Comparison of ENCODE assay signal across 11 cellular contexts in genomic region chr7:105309235-105310156, GRCh38.
DNase-seq lines count a peak whose midpoint lies in the region; ATAC-seq and TF ChIP-seq lines count a peak whose summit lies in the region.
"Had no signal": no experiment of that assay in that cellular context is flagged by ENCODE, and none has a peak within 500 bp of the region (broad histone marks: within the 10 kb centered on the region; RNA-seq: fewer than 3 reads in every experiment).

No MANE protein-coding gene starts in this region.

- intact Hi-C loops in posterior cingulate gyrus (cut with DNase I): no loop called here
- intact Hi-C loops in OCI-LY7 (cut with micrococcal nuclease; ENCODE audit: unreplicated experiment): no loop called here

- no peak overlapping the region for H2AFZ ChIP-seq in OCI-LY7 (ENCODE audit: low read length)

- no peaks in the 10 kb centered on the region for H3K9me3 Mint-ChIP-seq in CD4-positive, CD25-positive, alpha-beta regulatory T cell
- H3K9me3 Mint-ChIP-seq in effector memory CD8-positive, alpha-beta T cell: no peaks in the 10 kb centered on the region

- no peaks in the 10 kb centered on the region for H3K27me3 Mint-ChIP-seq in CD4-positive, CD25-positive, alpha-beta regulatory T cell
- H3K27me3 Mint-ChIP-seq in effector memory CD8-positive, alpha-beta T cell: no peaks in the 10 kb centered on the region

- no peak overlapping the region for H3K27ac ChIP-seq in CD4-positive, CD25-positive, alpha-beta regulatory T cell (ENCODE audit: insufficient read depth, low read length, poor library complexity, severe bottlenecking)
- peak overlapping the region; percentile 95 for H3K27ac ChIP-seq in KOPT-K1 (ENCODE audit: low read depth, low read length, poor library complexity, severe bottlenecking)
- H3K27ac ChIP-seq in OCI-LY7 (ENCODE audit: low read depth, low read length, poor library complexity, severe bottlenecking): no peak overlapping the region
- H3K27ac ChIP-seq: Peyer's patch had no signal

- H3K4me1 ChIP-seq in CD4-positive, CD25-positive, alpha-beta regulatory T cell (ENCODE audit: control insufficient read depth, insufficient read depth, low read length, poor library complexity, severe bottlenecking): peaks cover 48% of the 10 kb centered on the region
- no peaks in the 10 kb centered on the region for H3K4me1 ChIP-seq in OCI-LY7 (ENCODE audit: insufficient read depth, low read length, poor library complexity, severe bottlenecking)

- peak overlapping the region; percentile 57 to 77 (median 60) for H3K27ac Mint-ChIP-seq in CD4-positive, CD25-positive, alpha-beta regulatory T cell
- peak overlapping the region in 1 of 2 donors; percentile 1 for H3K27ac Mint-ChIP-seq in effector memory CD8-positive, alpha-beta T cell

- no peaks in the 10 kb centered on the region for H3K36me3 ChIP-seq in CD4-positive, CD25-positive, alpha-beta regulatory T cell (ENCODE audit: control insufficient read depth, insufficient read depth, low read length)
- no peaks in the 10 kb centered on the region for H3K36me3 ChIP-seq in KOPT-K1 (ENCODE audit: insufficient read depth, low read length)
- H3K36me3 ChIP-seq in OCI-LY7 (ENCODE audit: insufficient read depth, low read length): no peaks in the 10 kb centered on the region
- H3K36me3 ChIP-seq: Peyer's patch had no signal

- no TSS peak for BruUV-seq in OCI-LY7 (replicated peaks; lab: Mats Ljungman, UMichigan)

- CTCF ChIA-PET in OCI-LY7 (lab: Charles Lee; ENCODE audit: unreplicated experiment): no interaction called here

- peaks cover 15% of the 10 kb centered on the region; the same call in 1 of the 2 replicates for H4K20me1 ChIP-seq in OCI-LY7 (ENCODE audit: insufficient read depth, low read length)

- H3K36me3 Mint-ChIP-seq in CD4-positive, CD25-positive, alpha-beta regulatory T cell: no peaks in the 10 kb centered on the region
- peaks cover 3% of the 10 kb centered on the region for H3K36me3 Mint-ChIP-seq in effector memory CD8-positive, alpha-beta T cell (ENCODE audit: insufficient read depth)

- peaks cover 41 to 78% (median 63%) of the 10 kb centered on the region in 4 donors for H3K4me1 Mint-ChIP-seq in CD4-positive, CD25-positive, alpha-beta regulatory T cell
- H3K4me1 Mint-ChIP-seq in effector memory CD8-positive, alpha-beta T cell (ENCODE audit: low read depth in 2 of 2): peaks cover 30 to 54% of the 10 kb centered on the region in 2 donors

- no peaks in the 10 kb centered on the region for H3K9me2 ChIP-seq in OCI-LY7 (ENCODE audit: insufficient read depth, low read length)

- POLR2A ChIA-PET in OCI-LY7 (lab: Charles Lee): interaction anchor here (0.6 to 1.4 kb wide), 5 partner anchors 12 to 1022 kb away, joined by 3 to 5 read pairs (median 3); no protein-coding TSS in a partner anchor

- no peaks in the 10 kb centered on the region for H3K27me3 ChIP-seq in CD4-positive, CD25-positive, alpha-beta regulatory T cell (ENCODE audit: control insufficient read depth, insufficient read depth, low read length)
- H3K27me3 ChIP-seq: Peyer's patch had no signal

- H3K9me3 ChIP-seq in CD4-positive, CD25-positive, alpha-beta regulatory T cell (ENCODE audit: control insufficient read depth in 2 of 2, low read length in 2 of 2): no peaks in the 10 kb centered on the region
- H3K9me3 ChIP-seq in KOPT-K1 (ENCODE audit: insufficient read depth, low read length, poor library complexity, severe bottlenecking): no peaks in the 10 kb centered on the region
- H3K9me3 ChIP-seq in OCI-LY7 (ENCODE audit: low read length): no peaks in the 10 kb centered on the region

- ATAC-seq in CD4-positive, CD25-positive, alpha-beta regulatory T cell (ENCODE audit: low read depth in 2 of 2): peak; percentile 37 to 41
- ATAC-seq in GM19035 (IDR thresholded peaks at IDR 0.05; ENCODE audit: unreplicated experiment): peak; percentile 59
- peak; percentile 70 for ATAC-seq in effector memory CD8-positive, alpha-beta T cell (replicated peaks)
- no peak for ATAC-seq in GM19455 (IDR thresholded peaks at IDR 0.05; ENCODE audit: unreplicated experiment)

- H3K4me3 ChIP-seq in CD4-positive, CD25-positive, alpha-beta regulatory T cell (ENCODE audit: low read depth, low read length): peak overlapping the region; percentile 38
- H3K4me3 ChIP-seq in OCI-LY7 (ENCODE audit: low read depth, low read length, poor library complexity, severe bottlenecking): no peak overlapping the region
- H3K4me3 ChIP-seq: Peyer's patch had no signal

- no peaks in the 10 kb centered on the region for H3K79me2 ChIP-seq in OCI-LY7 (ENCODE audit: insufficient read depth, low read depth, low read length)

- TF ChIP-seq CTCF in OCI-LY7 (conservative IDR thresholded peaks at IDR 0.05; ENCODE audit: low read length): no peak

- no peak overlapping the region for H3K4me2 ChIP-seq in OCI-LY7 (ENCODE audit: low read length)

- H3K4me3 Mint-ChIP-seq in CD4-positive, CD25-positive, alpha-beta regulatory T cell: peak overlapping the region; percentile 0 to 40 (median 18)
- peak overlapping the region; percentile 3 to 35 for H3K4me3 Mint-ChIP-seq in effector memory CD8-positive, alpha-beta T cell

- DNase-seq in CD4-positive, CD25-positive, alpha-beta regulatory T cell: peak in 2 of 3 donors; percentile 13 to 65
- DNase-seq in effector memory CD8-positive, alpha-beta T cell: no peak
- DNase-seq in posterior cingulate gyrus (no peak), GF-D8 (lab: John Stamatoyannopoulos, UW) (no peak), OCI-LY7 (ENCODE audit: low spot score) (no peak)
- DNase-seq: dermis blood vessel endothelial cell; Peyer's patch; stimulated activated naive CD4-positive, alpha-beta T cell had no signal

Comparison
In these comparisons a context has a peak if more than half of its experiments do, and no peak if none do; other contexts are left out.
1. DNase-seq: peak in CD4-positive, CD25-positive, alpha-beta regulatory T cell (2 of 3); none in effector memory CD8-positive, alpha-beta T cell (0 of 3), posterior cingulate gyrus (0 of 10), GF-D8 (single experiment) and OCI-LY7 (single experiment).